ENCODE assay signal across 10 cellular contexts in genomic region chr2:6986251-6986893, GRCh38.
DNase-seq lines count a peak whose midpoint lies in the region; ATAC-seq, FAIRE-seq and TF ChIP-seq lines count a peak whose summit lies in the region.
"Had no signal": no experiment of that assay in that cellular context is flagged by ENCODE, and none has a peak within 500 bp of the region (broad histone marks: within the 10 kb centered on the region; RNA-seq: fewer than 3 reads in every experiment).

No MANE protein-coding gene starts in this region.

- H3K27me3 ChIP-seq in HepG2 (ENCODE audit: control insufficient read depth in 1 of 2, insufficient read depth in 2 of 2, low read length in 2 of 2), result no peaks in the 10 kb centered on the region
- H3K27me3 ChIP-seq in right lobe of liver, result no peaks in the 10 kb centered on the region
- no peaks in the 10 kb centered on the region for H3K27me3 ChIP-seq in adipocyte (replicated peaks; ENCODE audit: control insufficient read depth, insufficient read depth, low read length)

- BruUV-seq in HepG2 (replicated peaks; lab: Mats Ljungman, UMichigan), result no TSS peak

- TF ChIP-seq POLR2A in HepG2 (IDR thresholded peaks at IDR 0.05; ENCODE audit: insufficient read depth in 1 of 2, low read depth in 2 of 2, low read length in 2 of 2), result no peak
- TF ChIP-seq POLR2A in right lobe of liver (IDR thresholded peaks at IDR 0.05), result no peak

- FAIRE-seq in HepG2 (lab: Jason Lieb, UNC), result peak; percentile 12

- no peak for TF ChIP-seq RAD21 in HepG2 (CRISPR knock-in tag; IDR thresholded peaks at IDR 0.05)

- H3K4me1 ChIP-seq in HepG2 (ENCODE audit: insufficient read depth, low read length), result peaks cover 19% of the 10 kb centered on the region
- H3K4me1 ChIP-seq in right lobe of liver, result no peaks in the 10 kb centered on the region
- H3K4me1 ChIP-seq in adipocyte (ENCODE audit: control insufficient read depth, insufficient read depth, low read length), result peaks cover 14% of the 10 kb centered on the region

- in situ Hi-C loops in HepG2 (cut with HindIII; ENCODE audit: extremely low pct_ligation_motif_present, low pct_unique_long_range_greater_than_20kb), result no loop called here

- no peaks in the 10 kb centered on the region for H3K9me3 ChIP-seq in HepG2 (ENCODE audit: low read length)
- no peaks in the 10 kb centered on the region for H3K9me3 ChIP-seq in right lobe of liver
- no peaks in the 10 kb centered on the region for H3K9me3 ChIP-seq in adipocyte (ENCODE audit: control insufficient read depth, low read length)

- H3K4me3 Mint-ChIP-seq in effector memory CD8-positive, alpha-beta T cell, result no peak overlapping the region

- intact Hi-C loops in HepG2 (cut with micrococcal nuclease; ENCODE audit: unreplicated experiment), result loop anchor here (1.0 kb wide), 1 partner anchor 65 kb away; no protein-coding TSS in a partner anchor
- intact Hi-C loops in right lobe of liver (cut with DNase I), result no loop called here

- no peak for TF ChIP-seq EP300 in HepG2 (IDR thresholded peaks at IDR 0.05; ENCODE audit: low read depth in 2 of 2, low read length in 2 of 2)
- TF ChIP-seq EP300 in HepG2 (CRISPR knock-in tag; IDR thresholded peaks at IDR 0.05; ENCODE audit: borderline replicate concordance), result no peak

- no peak overlapping the region for H2AFZ ChIP-seq in HepG2 (ENCODE audit: low read length)

- ATAC-seq in HepG2 (peak; percentile 56), right lobe of liver (no peak), GM19395 (IDR thresholded peaks at IDR 0.05; ENCODE audit: unreplicated experiment) (no peak)
- ATAC-seq in effector memory CD8-positive, alpha-beta T cell (replicated peaks), result no peak

- H3K4me3 ChIP-seq in HepG2 (replicated peaks in 1 of 3; ENCODE audit: insufficient read depth in 1 of 3, low read depth in 2 of 3, low read length in 3 of 3) (no peak overlapping the region), right lobe of liver (no peak overlapping the region), adipocyte (ENCODE audit: low read length) (no peak overlapping the region)

- DNase-seq in HepG2 (ENCODE audit: low spot score) (no peak), right lobe of liver (no peak), adipocyte (ENCODE audit: low read depth) (peak; percentile 10), kidney tubule cell (ENCODE audit: low spot score) (peak; percentile 6), SHP77 treated with DMSO at 0.1 percent for 48 hours (lab: John Stamatoyannopoulos, UW) (no peak), HuH-7.5 (ENCODE audit: low spot score) (no peak)
- DNase-seq in effector memory CD8-positive, alpha-beta T cell, result no peak
- DNase-seq: activated effector memory CD4-positive, alpha-beta T cell treated with anti-CD3 and anti-CD28 coated beads, Interleukin-2, amount 50 U/mL, for 16 hours; foreskin fibroblast had no signal

- TF ChIP-seq CTCF in HepG2 (CRISPR knock-in tag; IDR thresholded peaks at IDR 0.05) (no peak), right lobe of liver (IDR thresholded peaks at IDR 0.05) (no peak)

- H3K27ac ChIP-seq in HepG2 (ENCODE audit: extremely low read length, insufficient read depth, low read length), result no peak overlapping the region
- H3K27ac ChIP-seq in right lobe of liver, result no peak overlapping the region

- no peaks in the 10 kb centered on the region for H3K27me3 Mint-ChIP-seq in effector memory CD8-positive, alpha-beta T cell

- peaks cover 25 to 51% of the 10 kb centered on the region in 2 donors for H3K4me1 Mint-ChIP-seq in effector memory CD8-positive, alpha-beta T cell (ENCODE audit: low read depth in 2 of 2)

- H3K27ac Mint-ChIP-seq in effector memory CD8-positive, alpha-beta T cell, result peak overlapping the region in 1 of 2 donors; percentile 61

- no peaks in the 10 kb centered on the region for H3K9me3 Mint-ChIP-seq in effector memory CD8-positive, alpha-beta T cell

- H4K20me1 ChIP-seq in HepG2 (ENCODE audit: insufficient read depth, low read length), result no peaks in the 10 kb centered on the region

- CTCF ChIA-PET in HepG2 (lab: Yijun Ruan, JAX; ENCODE audit: low intra/inter-chr PET ratio, low total read pairs), result no interaction called here

- WGBS in HepG2 (ENCODE audit: low lambda C conversion rate), result 51% methylated on average over 5 of the region's 5 CpGs
- WGBS in right lobe of liver (ENCODE audit: insufficient coverage, low coverage, low lambda C conversion rate, missing lambda C conversion rate), result 51% methylated on average over 5 of the region's 5 CpGs

- no peaks in the 10 kb centered on the region for H3K36me3 ChIP-seq in HepG2 (replicated peaks in 1 of 2; ENCODE audit: control insufficient read depth in 1 of 2, insufficient read depth in 2 of 2, low read length in 2 of 2)
- no peaks in the 10 kb centered on the region for H3K36me3 ChIP-seq in right lobe of liver
- H3K36me3 ChIP-seq in adipocyte (ENCODE audit: control insufficient read depth, insufficient read depth, low read length, severe bottlenecking), result no peaks in the 10 kb centered on the region

- H3K9ac ChIP-seq in HepG2 (ENCODE audit: insufficient read depth, low read depth, low read length) (no peak overlapping the region), adipocyte (ENCODE audit: low read length) (no peak overlapping the region)

- no peaks in the 10 kb centered on the region for H3K79me2 ChIP-seq in HepG2 (ENCODE audit: insufficient read depth, low read length)

- POLR2A ChIA-PET in HepG2 (lab: Yijun Ruan, JAX), result no interaction called here

- H3K36me3 Mint-ChIP-seq in effector memory CD8-positive, alpha-beta T cell (ENCODE audit: insufficient read depth), result peaks cover 6% of the 10 kb centered on the region

- no peak overlapping the region for H3K4me2 ChIP-seq in HepG2 (ENCODE audit: low read depth, low read length)

TF ChIP-seq in HepG2, 621 proteins besides CTCF, POLR2A, EP300 and RAD21:
- TF ChIP-seq SATB2 (CRISPR knock-in tag; IDR thresholded peaks at IDR 0.05) (no peak), SMC3 (IDR thresholded peaks at IDR 0.05; ENCODE audit: low read length) (no peak), ELK4 (CRISPR knock-in tag; IDR thresholded peaks at IDR 0.05; ENCODE audit: borderline replicate concordance) (no peak), RFX1 (IDR thresholded peaks at IDR 0.05) (peak; percentile 17; the same call in 1 of the 2 replicates), EED (CRISPR knock-in tag; IDR thresholded peaks at IDR 0.05) (no peak), PPARG (CRISPR knock-in tag; conservative IDR thresholded peaks at IDR 0.05) (no peak), HNF1B (CRISPR knock-in tag; IDR thresholded peaks at IDR 0.05) (no peak), CEBPG (CRISPR knock-in tag; IDR thresholded peaks at IDR 0.05) (0 out of 2 replicates have a peak, but pooled peaks have one; percentile 3), ZNF256 (CRISPR knock-in tag; conservative IDR thresholded peaks at IDR 0.05) (no peak), ARID2 (CRISPR knock-in tag; IDR thresholded peaks at IDR 0.05; ENCODE audit: borderline replicate concordance) (no peak), ZNF780A (CRISPR knock-in tag; IDR thresholded peaks at IDR 0.05) (no peak), ZBTB39 (CRISPR knock-in tag; IDR thresholded peaks at IDR 0.05) (no peak)

Comparison
In these comparisons a context has a peak if more than half of its experiments do, and no peak if none do; other contexts are left out.
1. DNase-seq: peak in adipocyte (single experiment) and kidney tubule cell (single experiment); none in HepG2 (single experiment), right lobe of liver (0 of 3), SHP77 treated with DMSO at 0.1 percent for 48 hours (single experiment), HuH-7.5 (single experiment) and effector memory CD8-positive, alpha-beta T cell (0 of 3).